Comparison of ENCODE assay signal across 1 cellular context in the genomic region with DNA sequence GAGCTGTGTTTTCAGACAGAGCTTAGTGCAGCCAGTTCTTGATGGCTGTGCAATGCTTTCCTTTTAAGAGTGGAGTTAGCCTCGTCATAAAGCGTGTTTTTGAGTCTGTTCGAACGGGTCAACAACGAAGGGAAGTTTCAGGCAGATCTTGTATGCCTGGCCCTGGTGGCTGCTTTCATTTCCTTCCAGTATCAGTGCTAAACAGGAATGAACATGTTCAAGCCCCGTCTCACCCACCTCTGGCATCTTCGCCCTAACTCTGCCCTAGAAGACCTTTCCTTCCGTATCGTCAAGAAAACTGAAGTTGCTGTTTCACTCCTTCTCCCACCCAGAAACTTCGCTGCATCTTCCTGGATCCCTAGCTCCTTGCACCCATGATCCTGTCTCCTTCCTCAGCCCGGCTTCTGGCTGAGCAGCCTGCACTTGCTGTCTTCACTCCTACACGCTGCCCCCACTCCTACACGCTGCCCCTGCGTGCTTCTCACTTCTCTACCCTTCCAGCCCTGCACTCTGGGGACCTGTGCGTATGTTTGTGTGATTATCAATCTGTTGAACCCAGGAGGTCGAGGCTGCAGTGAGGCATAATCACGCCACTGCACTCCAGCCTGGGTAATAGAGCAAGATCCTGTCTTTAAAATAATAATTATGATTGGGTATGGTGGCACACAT.
TF ChIP-seq lines count a peak whose summit lies in the region.

No MANE protein-coding gene starts in this region.

TF ChIP-seq in H1, 55 proteins besides CTCF, POLR2A, EP300 and RAD21:
- TF ChIP-seq RNF2 (IDR thresholded peaks at IDR 0.05; ENCODE audit: borderline replicate concordance, low read depth, low read length, missing control alignments, poor library complexity, severe bottlenecking) (no peak), EGR1 (IDR thresholded peaks at IDR 0.05; ENCODE audit: borderline replicate concordance, low read depth, low read length) (no peak), TAF1 (IDR thresholded peaks at IDR 0.05; ENCODE audit: low read depth, low read length) (no peak), SAP30 (IDR thresholded peaks at IDR 0.05; ENCODE audit: insufficient read depth, insufficient replicate concordance, low read length) (no peak), SIRT6 (IDR thresholded peaks at IDR 0.05; ENCODE audit: low read length) (no peak), GABPA (IDR thresholded peaks at IDR 0.05; ENCODE audit: borderline replicate concordance, insufficient read depth, low read length) (no peak), NANOG (IDR thresholded peaks at IDR 0.05; ENCODE audit: insufficient read depth, low read depth, low read length, poor library complexity, severe bottlenecking) (no peak), SP4 (IDR thresholded peaks at IDR 0.05; ENCODE audit: low read length) (no peak), SP2 (IDR thresholded peaks at IDR 0.05; ENCODE audit: low read length) (no peak), SP1 (IDR thresholded peaks at IDR 0.05; ENCODE audit: low read depth, low read length) (no peak), SIX5 (IDR thresholded peaks at IDR 0.05; ENCODE audit: low read depth, low read length) (no peak), E2F6 (IDR thresholded peaks at IDR 0.05) (no peak)
